In the genomic region with DNA sequence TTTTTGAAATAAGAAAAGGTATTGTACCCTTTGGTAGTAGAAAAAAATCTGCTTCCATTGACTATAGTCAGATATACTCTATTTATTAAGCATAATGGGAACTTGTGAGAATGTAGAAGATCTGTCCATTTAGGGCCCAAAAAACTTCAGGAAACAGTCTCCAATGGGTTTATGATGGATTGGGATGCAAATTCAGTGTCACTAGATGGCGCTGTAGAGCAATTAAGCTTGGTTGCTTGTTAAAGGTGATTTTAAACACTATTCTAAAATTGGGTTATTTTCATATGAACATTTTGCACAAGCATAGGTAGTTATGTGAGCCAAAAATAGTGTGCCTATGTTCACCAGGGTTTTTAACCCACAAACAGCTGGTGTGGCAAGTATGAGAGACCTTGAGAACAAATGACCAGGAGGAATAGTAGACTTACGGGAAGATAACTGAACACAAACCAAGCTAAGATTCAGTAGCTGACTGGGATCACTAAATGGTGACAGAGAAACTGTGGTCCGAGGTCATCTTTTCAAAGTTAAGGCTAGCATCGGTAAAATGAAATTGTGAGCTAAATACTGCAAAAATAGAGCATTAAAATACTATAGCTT, we compare ENCODE assay signal across 10 cellular contexts.
DNase-seq lines count a peak whose midpoint lies in the region; ATAC-seq and TF ChIP-seq lines count a peak whose summit lies in the region.
"Had no signal": no experiment of that assay in that cellular context is flagged by ENCODE, and none has a peak within 500 bp of the region (broad histone marks: within the 10 kb centered on the region; RNA-seq: fewer than 3 reads in every experiment).

No MANE protein-coding gene starts in this region.

- H3K36me3 ChIP-seq in breast epithelium = no peaks in the 10 kb centered on the region
- H3K36me3 ChIP-seq in mesenchymal stem cell (ENCODE audit: control insufficient read depth in 1 of 2, insufficient read depth in 2 of 2, low read depth in 1 of 2, low read length in 2 of 2) = no peaks in the 10 kb centered on the region

- H2AK5ac ChIP-seq in mesenchymal stem cell (ENCODE audit: low read length, severe bottlenecking) = no peak overlapping the region

- H3K9me3 ChIP-seq in breast epithelium (no peaks in the 10 kb centered on the region), mesenchymal stem cell (ENCODE audit: control insufficient read depth, low read length) (no peaks in the 10 kb centered on the region)

- no peak overlapping the region for H2BK15ac ChIP-seq in mesenchymal stem cell (ENCODE audit: low read depth, poor library complexity, severe bottlenecking)

- no peak overlapping the region for H2BK120ac ChIP-seq in mesenchymal stem cell (ENCODE audit: low read depth, low read length)

- intact Hi-C loops in breast epithelium (cut with DNase I; ENCODE audit: low total_unique reads) = no loop called here

- no peak overlapping the region for H3K4me2 ChIP-seq in mesenchymal stem cell (ENCODE audit: low read length, poor library complexity, severe bottlenecking)

- DNase-seq in CD1c-positive myeloid dendritic cell (ENCODE audit: extremely low spot score) = peak; percentile 70
- peak; percentile 25 for DNase-seq in NCI-H345 (lab: John Stamatoyannopoulos, UW)
- DNase-seq in breast epithelium (ENCODE audit: low spot score in 2 of 2) = no peak
- peak; percentile 56 for DNase-seq in mesenchymal stem cell
- no peak for DNase-seq in activated T-cell treated with anti-CD3 and anti-CD28 coated beads, Interleukin-2, amount 50 U/mL, for 1 hour
- no peak for DNase-seq in islet precursor cell
- DNase-seq: activated B cell treated with CpG ODN at 0.5 μM for 24 hours had no signal

- H3K4me1 ChIP-seq in breast epithelium = no peaks in the 10 kb centered on the region
- peaks cover 2% of the 10 kb centered on the region for H3K4me1 ChIP-seq in mesenchymal stem cell (ENCODE audit: control insufficient read depth, insufficient read depth, low read depth, low read length)

- H3K14ac ChIP-seq in mesenchymal stem cell (ENCODE audit: low read length in 2 of 2) = no peak overlapping the region

- TF ChIP-seq CTCF in GM12872 (IDR thresholded peaks at IDR 0.05; ENCODE audit: insufficient read depth, low read depth, low read length) (peak; percentile 72), breast epithelium (IDR thresholded peaks at IDR 0.05) (peak in 2 of 3 donors; percentile 39 to 43)

- no peak overlapping the region for H4K91ac ChIP-seq in mesenchymal stem cell (ENCODE audit: low read length)

- TF ChIP-seq POLR2A in breast epithelium (IDR thresholded peaks at IDR 0.05) = no peak

- H2AFZ ChIP-seq in mesenchymal stem cell (ENCODE audit: low read depth, low read length) = no peak overlapping the region

- H3K4ac ChIP-seq in mesenchymal stem cell (ENCODE audit: low read depth in 1 of 2, low read length in 2 of 2) = no peak overlapping the region

- H3K27me3 ChIP-seq in breast epithelium (no peaks in the 10 kb centered on the region), mesenchymal stem cell (ENCODE audit: control insufficient read depth in 1 of 2, insufficient read depth in 1 of 2, low read length in 2 of 2) (no peaks in the 10 kb centered on the region)

- H3K9ac ChIP-seq in mesenchymal stem cell (ENCODE audit: low read length) = no peak overlapping the region

- no peak overlapping the region for H3K4me3 ChIP-seq in breast epithelium
- no peak overlapping the region for H3K4me3 ChIP-seq in mesenchymal stem cell (ENCODE audit: insufficient read depth in 1 of 2, low read depth in 1 of 2, low read length in 2 of 2)
- H3K4me3 ChIP-seq: skin epidermis had no signal

- no peak overlapping the region for H3K23ac ChIP-seq in mesenchymal stem cell (ENCODE audit: low read length in 2 of 2)

- H2BK12ac ChIP-seq in mesenchymal stem cell (ENCODE audit: low read length in 2 of 2) = no peak overlapping the region

- no peak overlapping the region for H2BK5ac ChIP-seq in mesenchymal stem cell (ENCODE audit: low read depth, low read length, poor library complexity, severe bottlenecking)

- 50% methylated on average over 2 of the region's 4 CpGs for WGBS in mesenchymal stem cell

- no peak for ATAC-seq in GM21526 (IDR thresholded peaks at IDR 0.05; ENCODE audit: low FRiP score, unreplicated experiment)

- H3K27ac ChIP-seq in breast epithelium (no peak overlapping the region), mesenchymal stem cell (ENCODE audit: low read length, poor library complexity, severe bottlenecking) (no peak overlapping the region)
- H3K27ac ChIP-seq: skin epidermis had no signal

- no peak overlapping the region for H3K18ac ChIP-seq in mesenchymal stem cell (ENCODE audit: low read depth in 1 of 2, low read length in 2 of 2)

- no peaks in the 10 kb centered on the region for H3K79me1 ChIP-seq in mesenchymal stem cell (replicated peaks; ENCODE audit: low read length, poor library complexity, severe bottlenecking)

- H4K8ac ChIP-seq in mesenchymal stem cell (ENCODE audit: low read length) = no peak overlapping the region

Comparison
In these comparisons a context has a peak if more than half of its experiments do, and no peak if none do; other contexts are left out.
1. DNase-seq: peak in CD1c-positive myeloid dendritic cell (single experiment), NCI-H345 (single experiment) and mesenchymal stem cell (single experiment); none in breast epithelium (0 of 2), activated T-cell treated with anti-CD3 and anti-CD28 coated beads, Interleukin-2, amount 50 U/mL, for 1 hour (single experiment) and islet precursor cell (single experiment).